ENCODE assay signal across 1 cellular context in the genomic region with DNA sequence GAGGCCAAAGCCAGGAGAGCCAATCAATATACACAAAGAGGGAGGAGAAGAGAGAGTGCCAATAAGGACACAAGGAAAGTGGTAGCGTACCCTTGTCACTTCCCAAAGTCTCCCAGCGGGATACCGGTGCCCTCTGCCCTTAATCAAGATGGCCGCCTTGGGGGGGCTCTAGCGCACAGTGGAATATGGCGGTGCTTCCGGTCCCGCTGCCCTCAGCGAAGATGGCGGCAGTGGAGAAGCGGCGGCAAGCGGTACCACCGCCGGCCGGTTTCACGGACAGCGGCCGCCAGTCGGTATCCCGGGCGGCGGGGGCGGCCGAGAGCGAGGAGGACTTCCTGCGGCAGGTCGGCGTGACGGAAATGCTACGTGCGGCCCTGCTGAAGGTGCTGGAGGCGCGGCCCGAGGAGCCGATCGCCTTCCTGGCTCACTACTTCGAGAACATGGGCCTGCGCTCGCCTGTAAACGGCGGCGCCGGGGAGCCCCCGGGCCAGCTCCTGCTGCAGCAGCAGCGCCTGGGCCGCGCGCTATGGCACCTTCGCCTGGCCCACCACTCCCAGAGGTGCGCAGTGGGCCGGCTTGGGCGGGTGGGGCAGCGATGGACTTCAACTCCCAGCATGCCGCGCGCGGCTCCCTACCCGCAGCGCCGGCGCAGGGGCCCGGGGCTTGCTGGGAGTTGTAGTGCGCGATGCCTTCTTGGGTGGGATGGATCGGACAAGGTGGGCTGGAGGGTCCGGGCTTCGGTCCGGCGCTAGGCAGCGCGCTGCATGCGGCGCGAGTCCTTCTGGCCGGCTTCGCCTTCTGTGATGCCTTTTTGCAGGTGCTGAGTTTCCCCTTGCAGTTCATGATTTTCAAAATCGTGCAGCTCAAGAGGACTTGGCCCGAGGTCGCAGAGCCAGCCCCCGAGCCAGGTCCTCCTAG.
TF ChIP-seq lines count a peak whose summit lies in the region.

A gene with protein sequence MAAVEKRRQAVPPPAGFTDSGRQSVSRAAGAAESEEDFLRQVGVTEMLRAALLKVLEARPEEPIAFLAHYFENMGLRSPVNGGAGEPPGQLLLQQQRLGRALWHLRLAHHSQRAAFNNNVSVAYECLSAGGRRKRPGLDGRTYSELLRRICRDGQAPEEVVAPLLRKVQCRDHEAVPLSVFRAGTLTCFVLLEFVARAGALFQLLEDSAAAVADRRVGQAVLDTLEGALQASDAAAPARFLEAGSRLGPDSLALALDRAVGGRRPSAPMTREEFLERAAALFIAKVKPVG (plus strand): TSS at position 212 of the 918 bp plus-strand sequence. CDS start 10 bp downstream, at position 222.

TF ChIP-seq in HepG2, 621 proteins besides CTCF, POLR2A, EP300 and RAD21 (continued from another document and continues in another):
- no peak; the same call in 1 of the 2 replicates for TF ChIP-seq ZNF263 (CRISPR knock-in tag; IDR thresholded peaks at IDR 0.05)
- TF ChIP-seq, protein P1, sequence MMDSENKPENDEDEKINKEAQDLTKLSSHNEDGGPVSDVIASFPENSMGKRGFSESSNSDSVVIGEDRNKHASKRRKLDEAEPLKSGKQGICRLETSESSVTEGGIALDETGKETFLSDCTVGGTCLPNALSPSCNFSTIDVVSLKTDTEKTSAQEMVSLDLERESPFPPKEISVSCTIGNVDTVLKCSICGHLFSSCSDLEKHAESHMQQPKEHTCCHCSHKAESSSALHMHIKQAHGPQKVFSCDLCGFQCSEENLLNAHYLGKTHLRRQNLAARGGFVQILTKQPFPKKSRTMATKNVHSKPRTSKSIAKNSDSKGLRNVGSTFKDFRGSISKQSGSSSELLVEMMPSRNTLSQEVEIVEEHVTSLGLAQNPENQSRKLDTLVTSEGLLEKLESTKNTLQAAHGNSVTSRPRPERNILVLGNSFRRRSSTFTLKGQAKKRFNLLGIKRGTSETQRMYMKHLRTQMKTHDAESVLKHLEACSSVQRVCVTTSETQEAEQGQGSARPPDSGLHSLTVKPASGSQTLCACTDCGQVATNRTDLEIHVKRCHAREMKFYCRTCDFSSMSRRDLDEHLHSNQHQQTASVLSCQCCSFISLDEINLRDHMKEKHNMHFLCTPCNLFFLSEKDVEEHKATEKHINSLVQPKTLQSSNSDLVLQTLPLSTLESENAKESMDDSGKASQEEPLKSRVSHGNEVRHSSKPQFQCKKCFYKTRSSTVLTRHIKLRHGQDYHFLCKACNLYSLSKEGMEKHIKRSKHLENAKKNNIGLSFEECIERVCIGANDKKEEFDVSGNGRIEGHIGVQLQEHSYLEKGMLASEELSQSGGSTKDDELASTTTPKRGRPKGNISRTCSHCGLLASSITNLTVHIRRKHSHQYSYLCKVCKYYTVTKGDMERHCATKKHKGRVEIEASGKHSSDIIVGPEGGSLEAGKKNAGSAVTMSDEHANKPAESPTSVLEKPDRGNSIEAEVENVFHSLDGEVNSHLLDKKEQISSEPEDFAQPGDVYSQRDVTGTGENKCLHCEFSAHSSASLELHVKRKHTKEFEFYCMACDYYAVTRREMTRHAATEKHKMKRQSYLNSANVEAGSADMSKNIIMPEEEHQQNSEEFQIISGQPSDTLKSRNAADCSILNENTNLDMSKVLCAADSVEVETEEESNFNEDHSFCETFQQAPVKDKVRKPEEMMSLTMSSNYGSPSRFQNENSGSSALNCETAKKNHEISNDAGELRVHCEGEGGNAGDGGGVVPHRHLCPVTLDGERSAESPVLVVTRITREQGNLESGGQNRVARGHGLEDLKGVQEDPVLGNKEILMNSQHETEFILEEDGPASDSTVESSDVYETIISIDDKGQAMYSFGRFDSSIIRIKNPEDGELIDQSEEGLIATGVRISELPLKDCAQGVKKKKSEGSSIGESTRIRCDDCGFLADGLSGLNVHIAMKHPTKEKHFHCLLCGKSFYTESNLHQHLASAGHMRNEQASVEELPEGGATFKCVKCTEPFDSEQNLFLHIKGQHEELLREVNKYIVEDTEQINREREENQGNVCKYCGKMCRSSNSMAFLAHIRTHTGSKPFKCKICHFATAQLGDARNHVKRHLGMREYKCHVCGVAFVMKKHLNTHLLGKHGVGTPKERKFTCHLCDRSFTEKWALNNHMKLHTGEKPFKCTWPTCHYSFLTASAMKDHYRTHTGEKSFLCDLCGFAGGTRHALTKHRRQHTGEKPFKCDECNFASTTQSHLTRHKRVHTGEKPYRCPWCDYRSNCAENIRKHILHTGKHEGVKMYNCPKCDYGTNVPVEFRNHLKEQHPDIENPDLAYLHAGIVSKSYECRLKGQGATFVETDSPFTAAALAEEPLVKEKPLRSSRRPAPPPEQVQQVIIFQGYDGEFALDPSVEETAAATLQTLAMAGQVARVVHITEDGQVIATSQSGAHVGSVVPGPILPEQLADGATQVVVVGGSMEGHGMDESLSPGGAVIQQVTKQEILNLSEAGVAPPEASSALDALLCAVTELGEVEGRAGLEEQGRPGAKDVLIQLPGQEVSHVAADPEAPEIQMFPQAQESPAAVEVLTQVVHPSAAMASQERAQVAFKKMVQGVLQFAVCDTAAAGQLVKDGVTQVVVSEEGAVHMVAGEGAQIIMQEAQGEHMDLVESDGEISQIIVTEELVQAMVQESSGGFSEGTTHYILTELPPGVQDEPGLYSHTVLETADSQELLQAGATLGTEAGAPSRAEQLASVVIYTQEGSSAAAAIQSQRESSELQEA (CRISPR knock-in tag; IDR thresholded peaks at IDR 0.05; ENCODE audit: not compliant biosample characterization), result no peak
- TF ChIP-seq, protein P2, sequence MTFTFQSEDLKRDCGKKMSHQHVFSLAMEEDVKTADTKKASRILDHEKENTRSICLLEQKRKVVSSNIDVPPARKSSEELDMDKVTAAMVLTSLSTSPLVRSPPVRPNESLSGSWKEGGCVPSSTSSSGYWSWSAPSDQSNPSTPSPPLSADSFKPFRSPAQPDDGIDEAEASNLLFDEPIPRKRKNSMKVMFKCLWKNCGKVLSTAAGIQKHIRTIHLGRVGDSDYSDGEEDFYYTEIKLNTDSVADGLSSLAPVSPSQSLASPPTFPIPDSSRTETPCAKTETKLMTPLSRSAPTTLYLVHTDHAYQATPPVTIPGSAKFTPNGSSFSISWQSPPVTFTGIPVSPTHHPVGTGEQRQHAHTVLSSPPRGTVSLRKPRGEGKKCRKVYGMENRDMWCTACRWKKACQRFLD (CRISPR knock-in tag; IDR thresholded peaks at IDR 0.05; ENCODE audit: borderline replicate concordance), result 0 out of 2 replicates have a peak, but pooled peaks have one; percentile 48
- TF ChIP-seq HNF4A (CRISPR knock-in tag; IDR thresholded peaks at IDR 0.05), result no peak
- no peak; the same call in 1 of the 2 replicates for TF ChIP-seq TARDBP (CRISPR knock-in tag; IDR thresholded peaks at IDR 0.05)
- no peak for TF ChIP-seq ZNF329 (CRISPR knock-in tag; IDR thresholded peaks at IDR 0.05; ENCODE audit: low read depth)
- no peak for TF ChIP-seq ZNF652 (CRISPR knock-in tag; IDR thresholded peaks at IDR 0.05; ENCODE audit: borderline replicate concordance, low read depth)
- no peak for TF ChIP-seq PCBP1 (IDR thresholded peaks at IDR 0.05; ENCODE audit: borderline replicate concordance, low read depth, low read length)
- no peak for TF ChIP-seq ZKSCAN1 (IDR thresholded peaks at IDR 0.05; ENCODE audit: low read length)
- TF ChIP-seq NR1H2 (CRISPR knock-in tag; IDR thresholded peaks at IDR 0.05; ENCODE audit: borderline replicate concordance, low read depth), result peak; percentile 64; the same call in 1 of the 2 replicates
- TF ChIP-seq ZSCAN22 (CRISPR knock-in tag; IDR thresholded peaks at IDR 0.05), result no peak
- TF ChIP-seq ZNF614 (CRISPR knock-in tag; IDR thresholded peaks at IDR 0.05; ENCODE audit: borderline replicate concordance), result no peak; the same call in 1 of the 2 replicates
- TF ChIP-seq FOXJ3 (CRISPR knock-in tag; IDR thresholded peaks at IDR 0.05; ENCODE audit: borderline replicate concordance), result no peak
- TF ChIP-seq, protein P3, sequence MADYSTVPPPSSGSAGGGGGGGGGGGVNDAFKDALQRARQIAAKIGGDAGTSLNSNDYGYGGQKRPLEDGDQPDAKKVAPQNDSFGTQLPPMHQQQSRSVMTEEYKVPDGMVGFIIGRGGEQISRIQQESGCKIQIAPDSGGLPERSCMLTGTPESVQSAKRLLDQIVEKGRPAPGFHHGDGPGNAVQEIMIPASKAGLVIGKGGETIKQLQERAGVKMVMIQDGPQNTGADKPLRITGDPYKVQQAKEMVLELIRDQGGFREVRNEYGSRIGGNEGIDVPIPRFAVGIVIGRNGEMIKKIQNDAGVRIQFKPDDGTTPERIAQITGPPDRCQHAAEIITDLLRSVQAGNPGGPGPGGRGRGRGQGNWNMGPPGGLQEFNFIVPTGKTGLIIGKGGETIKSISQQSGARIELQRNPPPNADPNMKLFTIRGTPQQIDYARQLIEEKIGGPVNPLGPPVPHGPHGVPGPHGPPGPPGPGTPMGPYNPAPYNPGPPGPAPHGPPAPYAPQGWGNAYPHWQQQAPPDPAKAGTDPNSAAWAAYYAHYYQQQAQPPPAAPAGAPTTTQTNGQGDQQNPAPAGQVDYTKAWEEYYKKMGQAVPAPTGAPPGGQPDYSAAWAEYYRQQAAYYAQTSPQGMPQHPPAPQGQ (CRISPR knock-in tag; IDR thresholded peaks at IDR 0.05; ENCODE audit: borderline replicate concordance), result no peak
- no peak for TF ChIP-seq ELF3 (CRISPR knock-in tag; IDR thresholded peaks at IDR 0.05)
- no peak for TF ChIP-seq NR3C1 (CRISPR knock-in tag; IDR thresholded peaks at IDR 0.05)
- TF ChIP-seq, protein P4, sequence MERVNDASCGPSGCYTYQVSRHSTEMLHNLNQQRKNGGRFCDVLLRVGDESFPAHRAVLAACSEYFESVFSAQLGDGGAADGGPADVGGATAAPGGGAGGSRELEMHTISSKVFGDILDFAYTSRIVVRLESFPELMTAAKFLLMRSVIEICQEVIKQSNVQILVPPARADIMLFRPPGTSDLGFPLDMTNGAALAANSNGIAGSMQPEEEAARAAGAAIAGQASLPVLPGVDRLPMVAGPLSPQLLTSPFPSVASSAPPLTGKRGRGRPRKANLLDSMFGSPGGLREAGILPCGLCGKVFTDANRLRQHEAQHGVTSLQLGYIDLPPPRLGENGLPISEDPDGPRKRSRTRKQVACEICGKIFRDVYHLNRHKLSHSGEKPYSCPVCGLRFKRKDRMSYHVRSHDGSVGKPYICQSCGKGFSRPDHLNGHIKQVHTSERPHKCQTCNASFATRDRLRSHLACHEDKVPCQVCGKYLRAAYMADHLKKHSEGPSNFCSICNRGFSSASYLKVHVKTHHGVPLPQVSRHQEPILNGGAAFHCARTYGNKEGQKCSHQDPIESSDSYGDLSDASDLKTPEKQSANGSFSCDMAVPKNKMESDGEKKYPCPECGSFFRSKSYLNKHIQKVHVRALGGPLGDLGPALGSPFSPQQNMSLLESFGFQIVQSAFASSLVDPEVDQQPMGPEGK (CRISPR knock-in tag; IDR thresholded peaks at IDR 0.05), result peak; percentile 54
- TF ChIP-seq, protein P5, sequence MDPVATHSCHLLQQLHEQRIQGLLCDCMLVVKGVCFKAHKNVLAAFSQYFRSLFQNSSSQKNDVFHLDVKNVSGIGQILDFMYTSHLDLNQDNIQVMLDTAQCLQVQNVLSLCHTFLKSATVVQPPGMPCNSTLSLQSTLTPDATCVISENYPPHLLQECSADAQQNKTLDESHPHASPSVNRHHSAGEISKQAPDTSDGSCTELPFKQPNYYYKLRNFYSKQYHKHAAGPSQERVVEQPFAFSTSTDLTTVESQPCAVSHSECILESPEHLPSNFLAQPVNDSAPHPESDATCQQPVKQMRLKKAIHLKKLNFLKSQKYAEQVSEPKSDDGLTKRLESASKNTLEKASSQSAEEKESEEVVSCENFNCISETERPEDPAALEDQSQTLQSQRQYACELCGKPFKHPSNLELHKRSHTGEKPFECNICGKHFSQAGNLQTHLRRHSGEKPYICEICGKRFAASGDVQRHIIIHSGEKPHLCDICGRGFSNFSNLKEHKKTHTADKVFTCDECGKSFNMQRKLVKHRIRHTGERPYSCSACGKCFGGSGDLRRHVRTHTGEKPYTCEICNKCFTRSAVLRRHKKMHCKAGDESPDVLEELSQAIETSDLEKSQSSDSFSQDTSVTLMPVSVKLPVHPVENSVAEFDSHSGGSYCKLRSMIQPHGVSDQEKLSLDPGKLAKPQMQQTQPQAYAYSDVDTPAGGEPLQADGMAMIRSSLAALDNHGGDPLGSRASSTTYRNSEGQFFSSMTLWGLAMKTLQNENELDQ (CRISPR knock-in tag; IDR thresholded peaks at IDR 0.05; ENCODE audit: borderline replicate concordance), result no peak
- peak; percentile 62; the same call in 1 of the 2 replicates for TF ChIP-seq AKAP8 (CRISPR knock-in tag; IDR thresholded peaks at IDR 0.05)
- TF ChIP-seq KDM5B (CRISPR knock-in tag; IDR thresholded peaks at IDR 0.05; ENCODE audit: borderline replicate concordance), result peak; percentile 62
- TF ChIP-seq HOXA9 (CRISPR knock-in tag; IDR thresholded peaks at IDR 0.05; ENCODE audit: borderline replicate concordance), result no peak
- TF ChIP-seq ZNF773 (CRISPR knock-in tag; IDR thresholded peaks at IDR 0.05; ENCODE audit: borderline replicate concordance), result peak; percentile 30; the same call in 1 of the 2 replicates
- TF ChIP-seq TBX2 (CRISPR knock-in tag; IDR thresholded peaks at IDR 0.05; ENCODE audit: borderline replicate concordance), result 0 out of 2 replicates have a peak, but pooled peaks have one; percentile 22
- peak; percentile 80 for TF ChIP-seq ELF1 (CRISPR knock-in tag; IDR thresholded peaks at IDR 0.05)
- TF ChIP-seq ZNF841 (CRISPR knock-in tag; IDR thresholded peaks at IDR 0.05; ENCODE audit: borderline replicate concordance), result no peak
- peak; percentile 76 for TF ChIP-seq YEATS4 (CRISPR knock-in tag; IDR thresholded peaks at IDR 0.05; ENCODE audit: borderline replicate concordance)
- TF ChIP-seq, protein P6, sequence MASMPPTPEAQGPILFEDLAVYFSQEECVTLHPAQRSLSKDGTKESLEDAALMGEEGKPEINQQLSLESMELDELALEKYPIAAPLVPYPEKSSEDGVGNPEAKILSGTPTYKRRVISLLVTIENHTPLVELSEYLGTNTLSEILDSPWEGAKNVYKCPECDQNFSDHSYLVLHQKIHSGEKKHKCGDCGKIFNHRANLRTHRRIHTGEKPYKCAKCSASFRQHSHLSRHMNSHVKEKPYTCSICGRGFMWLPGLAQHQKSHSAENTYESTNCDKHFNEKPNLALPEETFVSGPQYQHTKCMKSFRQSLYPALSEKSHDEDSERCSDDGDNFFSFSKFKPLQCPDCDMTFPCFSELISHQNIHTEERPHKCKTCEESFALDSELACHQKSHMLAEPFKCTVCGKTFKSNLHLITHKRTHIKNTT (CRISPR knock-in tag; IDR thresholded peaks at IDR 0.05), result no peak
- peak; percentile 92; the same call in 1 of the 2 replicates for TF ChIP-seq ZNF607 (CRISPR knock-in tag; IDR thresholded peaks at IDR 0.05; ENCODE audit: borderline replicate concordance)
- no peak for TF ChIP-seq JUND (CRISPR knock-in tag; IDR thresholded peaks at IDR 0.05)
- TF ChIP-seq IKZF1 (IDR thresholded peaks at IDR 0.05), result no peak
- TF ChIP-seq KLF13 (CRISPR knock-in tag; IDR thresholded peaks at IDR 0.05), result no peak
